In the genomic region with DNA sequence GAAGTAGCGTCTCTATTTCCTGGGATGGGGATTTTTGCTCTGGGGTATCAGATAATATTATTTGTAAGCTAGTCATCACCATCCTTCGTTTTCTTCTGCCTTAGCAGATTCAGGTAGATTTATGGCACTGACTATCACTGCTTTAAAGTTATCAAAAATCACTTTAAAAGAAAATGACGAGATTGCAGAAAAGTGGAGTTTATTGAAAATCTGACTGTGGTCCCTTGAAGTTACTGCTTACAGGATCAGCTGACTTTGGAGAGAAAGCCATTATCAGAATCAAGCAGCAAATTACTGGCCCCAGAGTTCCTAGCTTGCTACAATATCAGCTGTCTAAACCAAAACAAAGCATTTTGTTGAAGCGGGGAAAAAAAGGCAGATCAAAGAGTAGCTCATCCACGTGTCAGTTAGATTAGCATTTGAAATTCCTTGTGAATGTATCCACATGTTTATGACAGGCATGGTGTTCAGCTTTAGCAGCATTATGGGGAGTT, we compare ENCODE assay signal across 1 cellular context.
A peak's percentile ranks its signal among the peaks of the same experiment; 100 is the strongest.
TF ChIP-seq lines count a peak whose summit lies in the region.

No MANE protein-coding gene starts in this region.

TF ChIP-seq in HepG2, 621 proteins besides CTCF, POLR2A, EP300 and RAD21 (continued from another document and continues in another):
- TF ChIP-seq, protein P1, sequence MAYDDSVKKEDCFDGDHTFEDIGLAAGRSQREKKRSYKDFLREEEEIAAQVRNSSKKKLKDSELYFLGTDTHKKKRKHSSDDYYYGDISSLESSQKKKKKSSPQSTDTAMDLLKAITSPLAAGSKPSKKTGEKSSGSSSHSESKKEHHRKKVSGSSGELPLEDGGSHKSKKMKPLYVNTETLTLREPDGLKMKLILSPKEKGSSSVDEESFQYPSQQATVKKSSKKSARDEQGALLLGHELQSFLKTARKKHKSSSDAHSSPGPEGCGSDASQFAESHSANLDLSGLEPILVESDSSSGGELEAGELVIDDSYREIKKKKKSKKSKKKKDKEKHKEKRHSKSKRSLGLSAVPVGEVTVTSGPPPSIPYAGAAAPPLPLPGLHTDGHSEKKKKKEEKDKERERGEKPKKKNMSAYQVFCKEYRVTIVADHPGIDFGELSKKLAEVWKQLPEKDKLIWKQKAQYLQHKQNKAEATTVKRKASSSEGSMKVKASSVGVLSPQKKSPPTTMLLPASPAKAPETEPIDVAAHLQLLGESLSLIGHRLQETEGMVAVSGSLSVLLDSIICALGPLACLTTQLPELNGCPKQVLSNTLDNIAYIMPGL (CRISPR knock-in tag; IDR thresholded peaks at IDR 0.05; ENCODE audit: borderline replicate concordance in 1 of 2, low read depth in 1 of 2), result 0 out of 4 replicates have a peak, but pooled peaks of 1 of the 2 experiments have one; percentile 3
- TF ChIP-seq PHF5A (CRISPR knock-in tag; IDR thresholded peaks at IDR 0.05; ENCODE audit: low read depth, unreplicated experiment) (no peak), ZNF816 (CRISPR knock-in tag; IDR thresholded peaks at IDR 0.05; ENCODE audit: borderline replicate concordance) (no peak), SRY (CRISPR knock-in tag; IDR thresholded peaks at IDR 0.05) (no peak), MAFK (conservative IDR thresholded peaks at IDR 0.05 in 1 of 2, IDR thresholded peaks at IDR 0.05 in 1 of 2; ENCODE audit: low read length in 2 of 2) (peak; percentile 55 to 62), SMYD3 (CRISPR knock-in tag; IDR thresholded peaks at IDR 0.05) (peak; percentile 88; the same call in 1 of the 2 replicates), ZZZ3 (CRISPR knock-in tag; IDR thresholded peaks at IDR 0.05; ENCODE audit: borderline replicate concordance) (no peak), FOXM1 (CRISPR knock-in tag; IDR thresholded peaks at IDR 0.05) (no peak), HMG20A (CRISPR knock-in tag; IDR thresholded peaks at IDR 0.05; ENCODE audit: borderline replicate concordance) (peak; percentile 47; the same call in 1 of the 2 replicates), ZNF563 (CRISPR knock-in tag; IDR thresholded peaks at IDR 0.05) (no peak), GFI1 (CRISPR knock-in tag; IDR thresholded peaks at IDR 0.05; ENCODE audit: borderline replicate concordance) (no peak), ZNF652 (CRISPR knock-in tag; IDR thresholded peaks at IDR 0.05; ENCODE audit: borderline replicate concordance, low read depth) (no peak), REPIN1 (CRISPR knock-in tag; IDR thresholded peaks at IDR 0.05; ENCODE audit: borderline replicate concordance, low read depth) (no peak), HMGA1 (CRISPR knock-in tag; conservative IDR thresholded peaks at IDR 0.05) (no peak), ZMYM4 (CRISPR knock-in tag; IDR thresholded peaks at IDR 0.05) (no peak), CBX1 (IDR thresholded peaks at IDR 0.05; ENCODE audit: low read depth) (no peak), ZNF34 (CRISPR knock-in tag; IDR thresholded peaks at IDR 0.05; ENCODE audit: borderline replicate concordance) (no peak), RARA (CRISPR knock-in tag; IDR thresholded peaks at IDR 0.05) (no peak; the same call in 1 of the 2 replicates), STAG1 (CRISPR knock-in tag; IDR thresholded peaks at IDR 0.05) (no peak), MXI1 (IDR thresholded peaks at IDR 0.05; ENCODE audit: borderline replicate concordance, low read depth, low read length) (peak; percentile 79; the same call in 2 of the 3 replicates), NCOR1 (IDR thresholded peaks at IDR 0.05; ENCODE audit: borderline replicate concordance, low read length) (0 out of 2 replicates have a peak, but pooled peaks have one; percentile 3), SAP130 (CRISPR knock-in tag; IDR thresholded peaks at IDR 0.05; ENCODE audit: low read depth) (no peak), ZNF260 (CRISPR knock-in tag; IDR thresholded peaks at IDR 0.05; ENCODE audit: borderline replicate concordance, low read depth) (no peak)
- TF ChIP-seq, protein P2, sequence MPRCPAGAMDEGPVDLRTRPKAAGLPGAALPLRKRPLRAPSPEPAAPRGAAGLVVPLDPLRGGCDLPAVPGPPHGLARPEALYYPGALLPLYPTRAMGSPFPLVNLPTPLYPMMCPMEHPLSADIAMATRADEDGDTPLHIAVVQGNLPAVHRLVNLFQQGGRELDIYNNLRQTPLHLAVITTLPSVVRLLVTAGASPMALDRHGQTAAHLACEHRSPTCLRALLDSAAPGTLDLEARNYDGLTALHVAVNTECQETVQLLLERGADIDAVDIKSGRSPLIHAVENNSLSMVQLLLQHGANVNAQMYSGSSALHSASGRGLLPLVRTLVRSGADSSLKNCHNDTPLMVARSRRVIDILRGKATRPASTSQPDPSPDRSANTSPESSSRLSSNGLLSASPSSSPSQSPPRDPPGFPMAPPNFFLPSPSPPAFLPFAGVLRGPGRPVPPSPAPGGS (CRISPR knock-in tag; IDR thresholded peaks at IDR 0.05), result no peak
- TF ChIP-seq, protein P3, sequence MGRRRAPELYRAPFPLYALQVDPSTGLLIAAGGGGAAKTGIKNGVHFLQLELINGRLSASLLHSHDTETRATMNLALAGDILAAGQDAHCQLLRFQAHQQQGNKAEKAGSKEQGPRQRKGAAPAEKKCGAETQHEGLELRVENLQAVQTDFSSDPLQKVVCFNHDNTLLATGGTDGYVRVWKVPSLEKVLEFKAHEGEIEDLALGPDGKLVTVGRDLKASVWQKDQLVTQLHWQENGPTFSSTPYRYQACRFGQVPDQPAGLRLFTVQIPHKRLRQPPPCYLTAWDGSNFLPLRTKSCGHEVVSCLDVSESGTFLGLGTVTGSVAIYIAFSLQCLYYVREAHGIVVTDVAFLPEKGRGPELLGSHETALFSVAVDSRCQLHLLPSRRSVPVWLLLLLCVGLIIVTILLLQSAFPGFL (CRISPR knock-in tag; IDR thresholded peaks at IDR 0.05), result no peak
- TF ChIP-seq, protein P4, sequence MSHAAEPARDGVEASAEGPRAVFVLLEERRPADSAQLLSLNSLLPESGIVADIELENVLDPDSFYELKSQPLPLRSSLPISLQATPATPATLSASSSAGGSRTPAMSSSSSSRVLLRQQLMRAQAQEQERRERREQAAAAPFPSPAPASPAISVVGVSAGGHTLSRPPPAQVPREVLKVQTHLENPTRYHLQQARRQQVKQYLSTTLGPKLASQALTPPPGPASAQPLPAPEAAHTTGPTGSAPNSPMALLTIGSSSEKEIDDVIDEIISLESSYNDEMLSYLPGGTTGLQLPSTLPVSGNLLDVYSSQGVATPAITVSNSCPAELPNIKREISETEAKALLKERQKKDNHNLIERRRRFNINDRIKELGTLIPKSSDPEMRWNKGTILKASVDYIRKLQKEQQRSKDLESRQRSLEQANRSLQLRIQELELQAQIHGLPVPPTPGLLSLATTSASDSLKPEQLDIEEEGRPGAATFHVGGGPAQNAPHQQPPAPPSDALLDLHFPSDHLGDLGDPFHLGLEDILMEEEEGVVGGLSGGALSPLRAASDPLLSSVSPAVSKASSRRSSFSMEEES (CRISPR knock-in tag; IDR thresholded peaks at IDR 0.05), result no peak
- TF ChIP-seq, protein P5, sequence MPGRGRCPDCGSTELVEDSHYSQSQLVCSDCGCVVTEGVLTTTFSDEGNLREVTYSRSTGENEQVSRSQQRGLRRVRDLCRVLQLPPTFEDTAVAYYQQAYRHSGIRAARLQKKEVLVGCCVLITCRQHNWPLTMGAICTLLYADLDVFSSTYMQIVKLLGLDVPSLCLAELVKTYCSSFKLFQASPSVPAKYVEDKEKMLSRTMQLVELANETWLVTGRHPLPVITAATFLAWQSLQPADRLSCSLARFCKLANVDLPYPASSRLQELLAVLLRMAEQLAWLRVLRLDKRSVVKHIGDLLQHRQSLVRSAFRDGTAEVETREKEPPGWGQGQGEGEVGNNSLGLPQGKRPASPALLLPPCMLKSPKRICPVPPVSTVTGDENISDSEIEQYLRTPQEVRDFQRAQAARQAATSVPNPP (CRISPR knock-in tag; IDR thresholded peaks at IDR 0.05), result no peak
- TF ChIP-seq, protein P6, sequence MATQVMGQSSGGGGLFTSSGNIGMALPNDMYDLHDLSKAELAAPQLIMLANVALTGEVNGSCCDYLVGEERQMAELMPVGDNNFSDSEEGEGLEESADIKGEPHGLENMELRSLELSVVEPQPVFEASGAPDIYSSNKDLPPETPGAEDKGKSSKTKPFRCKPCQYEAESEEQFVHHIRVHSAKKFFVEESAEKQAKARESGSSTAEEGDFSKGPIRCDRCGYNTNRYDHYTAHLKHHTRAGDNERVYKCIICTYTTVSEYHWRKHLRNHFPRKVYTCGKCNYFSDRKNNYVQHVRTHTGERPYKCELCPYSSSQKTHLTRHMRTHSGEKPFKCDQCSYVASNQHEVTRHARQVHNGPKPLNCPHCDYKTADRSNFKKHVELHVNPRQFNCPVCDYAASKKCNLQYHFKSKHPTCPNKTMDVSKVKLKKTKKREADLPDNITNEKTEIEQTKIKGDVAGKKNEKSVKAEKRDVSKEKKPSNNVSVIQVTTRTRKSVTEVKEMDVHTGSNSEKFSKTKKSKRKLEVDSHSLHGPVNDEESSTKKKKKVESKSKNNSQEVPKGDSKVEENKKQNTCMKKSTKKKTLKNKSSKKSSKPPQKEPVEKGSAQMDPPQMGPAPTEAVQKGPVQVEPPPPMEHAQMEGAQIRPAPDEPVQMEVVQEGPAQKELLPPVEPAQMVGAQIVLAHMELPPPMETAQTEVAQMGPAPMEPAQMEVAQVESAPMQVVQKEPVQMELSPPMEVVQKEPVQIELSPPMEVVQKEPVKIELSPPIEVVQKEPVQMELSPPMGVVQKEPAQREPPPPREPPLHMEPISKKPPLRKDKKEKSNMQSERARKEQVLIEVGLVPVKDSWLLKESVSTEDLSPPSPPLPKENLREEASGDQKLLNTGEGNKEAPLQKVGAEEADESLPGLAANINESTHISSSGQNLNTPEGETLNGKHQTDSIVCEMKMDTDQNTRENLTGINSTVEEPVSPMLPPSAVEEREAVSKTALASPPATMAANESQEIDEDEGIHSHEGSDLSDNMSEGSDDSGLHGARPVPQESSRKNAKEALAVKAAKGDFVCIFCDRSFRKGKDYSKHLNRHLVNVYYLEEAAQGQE (IDR thresholded peaks at IDR 0.05; ENCODE audit: borderline replicate concordance in 1 of 2, low read depth in 1 of 2, low read length in 2 of 2), result no peak
- TF ChIP-seq, protein P7, sequence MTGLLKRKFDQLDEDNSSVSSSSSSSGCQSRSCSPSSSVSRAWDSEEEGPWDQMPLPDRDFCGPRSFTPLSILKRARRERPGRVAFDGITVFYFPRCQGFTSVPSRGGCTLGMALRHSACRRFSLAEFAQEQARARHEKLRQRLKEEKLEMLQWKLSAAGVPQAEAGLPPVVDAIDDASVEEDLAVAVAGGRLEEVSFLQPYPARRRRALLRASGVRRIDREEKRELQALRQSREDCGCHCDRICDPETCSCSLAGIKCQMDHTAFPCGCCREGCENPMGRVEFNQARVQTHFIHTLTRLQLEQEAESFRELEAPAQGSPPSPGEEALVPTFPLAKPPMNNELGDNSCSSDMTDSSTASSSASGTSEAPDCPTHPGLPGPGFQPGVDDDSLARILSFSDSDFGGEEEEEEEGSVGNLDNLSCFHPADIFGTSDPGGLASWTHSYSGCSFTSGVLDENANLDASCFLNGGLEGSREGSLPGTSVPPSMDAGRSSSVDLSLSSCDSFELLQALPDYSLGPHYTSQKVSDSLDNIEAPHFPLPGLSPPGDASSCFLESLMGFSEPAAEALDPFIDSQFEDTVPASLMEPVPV (CRISPR knock-in tag; IDR thresholded peaks at IDR 0.05), result 0 out of 2 replicates have a peak, but pooled peaks have one; percentile 23
- TF ChIP-seq, protein P8, sequence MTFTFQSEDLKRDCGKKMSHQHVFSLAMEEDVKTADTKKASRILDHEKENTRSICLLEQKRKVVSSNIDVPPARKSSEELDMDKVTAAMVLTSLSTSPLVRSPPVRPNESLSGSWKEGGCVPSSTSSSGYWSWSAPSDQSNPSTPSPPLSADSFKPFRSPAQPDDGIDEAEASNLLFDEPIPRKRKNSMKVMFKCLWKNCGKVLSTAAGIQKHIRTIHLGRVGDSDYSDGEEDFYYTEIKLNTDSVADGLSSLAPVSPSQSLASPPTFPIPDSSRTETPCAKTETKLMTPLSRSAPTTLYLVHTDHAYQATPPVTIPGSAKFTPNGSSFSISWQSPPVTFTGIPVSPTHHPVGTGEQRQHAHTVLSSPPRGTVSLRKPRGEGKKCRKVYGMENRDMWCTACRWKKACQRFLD (CRISPR knock-in tag; IDR thresholded peaks at IDR 0.05; ENCODE audit: borderline replicate concordance), result no peak
- TF ChIP-seq, protein P9, sequence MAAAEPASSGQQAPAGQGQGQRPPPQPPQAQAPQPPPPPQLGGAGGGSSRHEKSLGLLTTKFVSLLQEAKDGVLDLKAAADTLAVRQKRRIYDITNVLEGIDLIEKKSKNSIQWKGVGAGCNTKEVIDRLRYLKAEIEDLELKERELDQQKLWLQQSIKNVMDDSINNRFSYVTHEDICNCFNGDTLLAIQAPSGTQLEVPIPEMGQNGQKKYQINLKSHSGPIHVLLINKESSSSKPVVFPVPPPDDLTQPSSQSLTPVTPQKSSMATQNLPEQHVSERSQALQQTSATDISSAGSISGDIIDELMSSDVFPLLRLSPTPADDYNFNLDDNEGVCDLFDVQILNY (CRISPR knock-in tag; conservative IDR thresholded peaks at IDR 0.05), result no peak
- TF ChIP-seq, protein P10, sequence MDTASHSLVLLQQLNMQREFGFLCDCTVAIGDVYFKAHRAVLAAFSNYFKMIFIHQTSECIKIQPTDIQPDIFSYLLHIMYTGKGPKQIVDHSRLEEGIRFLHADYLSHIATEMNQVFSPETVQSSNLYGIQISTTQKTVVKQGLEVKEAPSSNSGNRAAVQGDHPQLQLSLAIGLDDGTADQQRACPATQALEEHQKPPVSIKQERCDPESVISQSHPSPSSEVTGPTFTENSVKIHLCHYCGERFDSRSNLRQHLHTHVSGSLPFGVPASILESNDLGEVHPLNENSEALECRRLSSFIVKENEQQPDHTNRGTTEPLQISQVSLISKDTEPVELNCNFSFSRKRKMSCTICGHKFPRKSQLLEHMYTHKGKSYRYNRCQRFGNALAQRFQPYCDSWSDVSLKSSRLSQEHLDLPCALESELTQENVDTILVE (CRISPR knock-in tag; IDR thresholded peaks at IDR 0.05), result 0 out of 2 replicates have a peak, but pooled peaks have one; percentile 15
- TF ChIP-seq, protein P11, sequence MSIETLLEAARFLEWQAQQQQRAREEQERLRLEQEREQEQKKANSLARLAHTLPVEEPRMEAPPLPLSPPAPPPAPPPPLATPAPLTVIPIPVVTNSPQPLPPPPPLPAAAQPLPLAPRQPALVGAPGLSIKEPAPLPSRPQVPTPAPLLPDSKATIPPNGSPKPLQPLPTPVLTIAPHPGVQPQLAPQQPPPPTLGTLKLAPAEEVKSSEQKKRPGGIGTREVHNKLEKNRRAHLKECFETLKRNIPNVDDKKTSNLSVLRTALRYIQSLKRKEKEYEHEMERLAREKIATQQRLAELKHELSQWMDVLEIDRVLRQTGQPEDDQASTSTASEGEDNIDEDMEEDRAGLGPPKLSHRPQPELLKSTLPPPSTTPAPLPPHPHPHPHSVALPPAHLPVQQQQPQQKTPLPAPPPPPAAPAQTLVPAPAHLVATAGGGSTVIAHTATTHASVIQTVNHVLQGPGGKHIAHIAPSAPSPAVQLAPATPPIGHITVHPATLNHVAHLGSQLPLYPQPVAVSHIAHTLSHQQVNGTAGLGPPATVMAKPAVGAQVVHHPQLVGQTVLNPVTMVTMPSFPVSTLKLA (IDR thresholded peaks at IDR 0.05), result peak; percentile 86
- TF ChIP-seq, protein P12, sequence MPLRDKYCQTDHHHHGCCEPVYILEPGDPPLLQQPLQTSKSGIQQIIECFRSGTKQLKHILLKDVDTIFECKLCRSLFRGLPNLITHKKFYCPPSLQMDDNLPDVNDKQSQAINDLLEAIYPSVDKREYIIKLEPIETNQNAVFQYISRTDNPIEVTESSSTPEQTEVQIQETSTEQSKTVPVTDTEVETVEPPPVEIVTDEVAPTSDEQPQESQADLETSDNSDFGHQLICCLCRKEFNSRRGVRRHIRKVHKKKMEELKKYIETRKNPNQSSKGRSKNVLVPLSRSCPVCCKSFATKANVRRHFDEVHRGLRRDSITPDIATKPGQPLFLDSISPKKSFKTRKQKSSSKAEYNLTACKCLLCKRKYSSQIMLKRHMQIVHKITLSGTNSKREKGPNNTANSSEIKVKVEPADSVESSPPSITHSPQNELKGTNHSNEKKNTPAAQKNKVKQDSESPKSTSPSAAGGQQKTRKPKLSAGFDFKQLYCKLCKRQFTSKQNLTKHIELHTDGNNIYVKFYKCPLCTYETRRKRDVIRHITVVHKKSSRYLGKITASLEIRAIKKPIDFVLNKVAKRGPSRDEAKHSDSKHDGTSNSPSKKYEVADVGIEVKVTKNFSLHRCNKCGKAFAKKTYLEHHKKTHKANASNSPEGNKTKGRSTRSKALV (CRISPR knock-in tag; IDR thresholded peaks at IDR 0.05), result no peak
